Comparison of ENCODE assay signal across 24 cellular contexts in the genomic region with DNA sequence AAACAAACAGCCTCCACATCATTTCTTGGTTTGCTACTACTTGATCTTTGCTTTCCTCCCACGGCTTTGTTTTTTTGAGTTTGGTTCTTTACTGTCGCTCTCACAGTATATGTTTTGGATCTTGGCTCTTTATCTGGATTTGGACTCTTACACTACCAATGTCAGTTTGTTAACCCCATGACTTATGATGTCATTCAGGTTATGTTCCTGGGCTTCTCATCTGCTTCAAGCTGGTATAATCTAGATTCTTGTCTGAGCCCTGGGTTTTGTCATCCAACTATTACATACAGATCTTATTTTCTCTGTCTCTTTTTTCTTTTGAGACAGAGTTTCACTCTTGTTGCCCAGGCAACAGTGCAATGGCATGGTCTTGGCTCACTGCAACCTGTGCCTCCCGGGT.
DNase-seq lines count a peak whose midpoint lies in the region; ATAC-seq, FAIRE-seq and TF ChIP-seq lines count a peak whose summit lies in the region.
"Had no signal": no experiment of that assay in that cellular context is flagged by ENCODE, and none has a peak within 500 bp of the region (broad histone marks: within the 10 kb centered on the region; RNA-seq: fewer than 3 reads in every experiment).

No MANE protein-coding gene starts in this region.

- no peaks in the 10 kb centered on the region for H3K9me3 Mint-ChIP-seq in activated CD4-positive, alpha-beta T cell treated with anti-CD3 and anti-CD28 coated beads for 36 hours (ENCODE audit: low read depth)
- no peaks in the 10 kb centered on the region for H3K9me3 Mint-ChIP-seq in activated naive CD4-positive, alpha-beta T cell treated with anti-CD3 and anti-CD28 coated beads for 36 hours
- no peaks in the 10 kb centered on the region for H3K9me3 Mint-ChIP-seq in activated naive CD4-positive, alpha-beta T cell treated with anti-CD3 and anti-CD28 coated beads, Interleukin-2, amount 10 ng/mL, durations not matched to agents 7 days and 5 days
- H3K9me3 Mint-ChIP-seq: CD8-positive, alpha-beta memory T cell; GM23338 had no signal

- no peaks in the 10 kb centered on the region for H3K27me3 Mint-ChIP-seq in activated CD4-positive, alpha-beta T cell treated with anti-CD3 and anti-CD28 coated beads for 36 hours
- no peaks in the 10 kb centered on the region for H3K27me3 Mint-ChIP-seq in activated naive CD4-positive, alpha-beta T cell treated with anti-CD3 and anti-CD28 coated beads for 36 hours (ENCODE audit: low read depth)
- H3K27me3 Mint-ChIP-seq in activated naive CD4-positive, alpha-beta T cell treated with anti-CD3 and anti-CD28 coated beads, Interleukin-2, amount 10 ng/mL, durations not matched to agents 7 days and 5 days = no peaks in the 10 kb centered on the region
- H3K27me3 Mint-ChIP-seq: B cell had no signal

- H3K4me3 ChIP-seq in K562 = no peak overlapping the region
- H3K4me3 ChIP-seq: BLaER1, GM12878, GM23338 had no signal

- no peak for TF ChIP-seq POLR2A in K562 (conservative IDR thresholded peaks at IDR 0.05)

- no peaks in the 10 kb centered on the region for H4K20me1 ChIP-seq in K562 (replicated peaks; ENCODE audit: control insufficient read depth, insufficient read depth, low read length)

- TF ChIP-seq CTCF in K562 (IDR thresholded peaks at IDR 0.05 in 2 of 3, conservative IDR thresholded peaks at IDR 0.05 in 1 of 3; ENCODE audit: insufficient read depth in 2 of 3, low read depth in 1 of 3, low read length in 3 of 3) = no peak

- H3K27ac Mint-ChIP-seq in activated CD4-positive, alpha-beta T cell treated with anti-CD3 and anti-CD28 coated beads for 36 hours = peak overlapping the region; percentile 48
- no peak overlapping the region for H3K27ac Mint-ChIP-seq in activated naive CD4-positive, alpha-beta T cell treated with anti-CD3 and anti-CD28 coated beads for 36 hours
- no peak overlapping the region for H3K27ac Mint-ChIP-seq in activated naive CD4-positive, alpha-beta T cell treated with anti-CD3 and anti-CD28 coated beads, Interleukin-2, amount 10 ng/mL, durations not matched to agents 7 days and 5 days
- H3K27ac Mint-ChIP-seq: B cell; CD4-positive, CD25-positive, alpha-beta regulatory T cell; CD8-positive, alpha-beta memory T cell; GM23338; H9 had no signal

- DNase-seq in activated CD4-positive, alpha-beta T cell treated with anti-CD3 and anti-CD28 coated beads for 36 hours = no peak
- no peak for DNase-seq in activated CD4-positive, alpha-beta T cell treated with anti-CD3 and anti-CD28 coated beads for 48 hours
- DNase-seq in activated naive CD4-positive, alpha-beta T cell treated with anti-CD3 and anti-CD28 coated beads for 36 hours = peak; percentile 3
- DNase-seq in activated naive CD4-positive, alpha-beta T cell treated with anti-CD3 and anti-CD28 coated beads, Interleukin-2, amount 10 ng/mL, durations not matched to agents 7 days and 5 days = no peak
- DNase-seq in K562 (ENCODE audit: extremely low read depth in 1 of 4, low spot score in 3 of 4) (no peak), Right ventricle myocardium superior (no peak), SIG-M5 (lab: John Stamatoyannopoulos, UW) (no peak)
- DNase-seq: CD4-positive, CD25-positive, alpha-beta regulatory T cell; CD8-positive, alpha-beta memory T cell; DMS 273 treated with DMSO at 0.1 percent for 48 hours; DMS79; EL; GDM1; H9 had no signal

- H2AFZ ChIP-seq in K562 (ENCODE audit: low read depth, low read length) = no peak overlapping the region
- H2AFZ ChIP-seq: GM23338 had no signal

- TF ChIP-seq RAD21 in K562 (CRISPR knock-in tag; conservative IDR thresholded peaks at IDR 0.05 in 1 of 2, IDR thresholded peaks at IDR 0.05 in 1 of 2) = no peak

- in situ Hi-C loops in K562 (cut with MboI) = no loop called here

- no peaks in the 10 kb centered on the region for H3K27me3 ChIP-seq in K562 (ENCODE audit: control insufficient read depth in 2 of 2, insufficient read depth in 2 of 2, low read length in 2 of 2)

- CTCF ChIA-PET in activated CD4-positive, alpha-beta T cell treated with anti-CD3 and anti-CD28 coated beads for 36 hours (lab: Charles Lee) = no interaction called here
- CTCF ChIA-PET in activated naive CD4-positive, alpha-beta T cell treated with anti-CD3 and anti-CD28 coated beads for 36 hours (lab: Charles Lee) = no interaction called here
- CTCF ChIA-PET in activated naive CD4-positive, alpha-beta T cell treated with anti-CD3 and anti-CD28 coated beads, Interleukin-2, amount 10 ng/mL, durations not matched to agents 7 days and 5 days (lab: Charles Lee) = no interaction called here
- CTCF ChIA-PET in K562 (lab: Yijun Ruan, JAX; ENCODE audit: low intra/inter-chr PET ratio) = no interaction called here

- no peaks in the 10 kb centered on the region for H3K36me3 ChIP-seq in K562 (ENCODE audit: control insufficient read depth, insufficient read depth, low read length)
- H3K36me3 ChIP-seq: BLaER1 had no signal

- FAIRE-seq in K562 (lab: Jason Lieb, UNC) = no peak
- FAIRE-seq: A204.1, D721Med, GM12878, GM19239 had no signal

- BruUV-seq in K562 (replicated peaks; lab: Mats Ljungman, UMichigan) = no TSS peak

- no peak overlapping the region for H3K27ac ChIP-seq in K562 (ENCODE audit: extremely low read depth, low read depth, low read length)
- H3K27ac ChIP-seq: 22Rv1, BLaER1, C4-2B had no signal

- no peak overlapping the region for H3K9ac ChIP-seq in K562 (ENCODE audit: insufficient read depth in 1 of 2, low read depth in 2 of 2, low read length in 2 of 2)
- H3K9ac ChIP-seq: BLaER1 had no signal

- TF ChIP-seq EP300 in K562 (IDR thresholded peaks at IDR 0.05; ENCODE audit: low read length) = no peak

- no peaks in the 10 kb centered on the region for H3K36me3 Mint-ChIP-seq in activated CD4-positive, alpha-beta T cell treated with anti-CD3 and anti-CD28 coated beads for 36 hours (ENCODE audit: low read depth)
- no peaks in the 10 kb centered on the region for H3K36me3 Mint-ChIP-seq in activated naive CD4-positive, alpha-beta T cell treated with anti-CD3 and anti-CD28 coated beads for 36 hours (ENCODE audit: low read depth)
- no peaks in the 10 kb centered on the region for H3K36me3 Mint-ChIP-seq in activated naive CD4-positive, alpha-beta T cell treated with anti-CD3 and anti-CD28 coated beads, Interleukin-2, amount 10 ng/mL, durations not matched to agents 7 days and 5 days
- H3K36me3 Mint-ChIP-seq: CD4-positive, CD25-positive, alpha-beta regulatory T cell; CD8-positive, alpha-beta memory T cell had no signal

- no peak overlapping the region for H3K4me2 ChIP-seq in K562 (ENCODE audit: insufficient read depth, low read length)
- H3K4me2 ChIP-seq: BLaER1, GM23338 had no signal

- peaks cover 7% of the 10 kb centered on the region for H3K4me1 Mint-ChIP-seq in activated CD4-positive, alpha-beta T cell treated with anti-CD3 and anti-CD28 coated beads for 36 hours
- peaks cover 5% of the 10 kb centered on the region for H3K4me1 Mint-ChIP-seq in activated naive CD4-positive, alpha-beta T cell treated with anti-CD3 and anti-CD28 coated beads for 36 hours (ENCODE audit: low read depth)
- peaks cover 3% of the 10 kb centered on the region for H3K4me1 Mint-ChIP-seq in activated naive CD4-positive, alpha-beta T cell treated with anti-CD3 and anti-CD28 coated beads, Interleukin-2, amount 10 ng/mL, durations not matched to agents 7 days and 5 days
- H3K4me1 Mint-ChIP-seq: B cell; CD4-positive, CD25-positive, alpha-beta regulatory T cell; CD8-positive, alpha-beta memory T cell had no signal

- POLR2A ChIA-PET in activated CD4-positive, alpha-beta T cell treated with anti-CD3 and anti-CD28 coated beads for 36 hours (lab: Charles Lee) = no interaction called here
- POLR2A ChIA-PET in K562 (lab: Yijun Ruan, JAX) = no interaction called here

- WGBS in K562 (ENCODE audit: insufficient coverage, low coverage, missing lambda C conversion rate) = 25% methylated on average over 3 of the region's 3 CpGs

- H3K9me3 ChIP-seq in K562 (replicated peaks; ENCODE audit: control insufficient read depth, insufficient read depth, low read depth, low read length) = no peaks in the 10 kb centered on the region
- H3K9me3 ChIP-seq: BLaER1 had no signal

- no peaks in the 10 kb centered on the region for H3K9me1 ChIP-seq in K562 (ENCODE audit: control insufficient read depth, insufficient read depth, low read length)

- no peaks in the 10 kb centered on the region for H3K4me1 ChIP-seq in K562 (replicated peaks in 1 of 2; ENCODE audit: control insufficient read depth in 2 of 2, insufficient read depth in 2 of 2, low read length in 2 of 2)
- H3K4me1 ChIP-seq: BLaER1 had no signal

- no peak overlapping the region for H3K4me3 Mint-ChIP-seq in activated CD4-positive, alpha-beta T cell treated with anti-CD3 and anti-CD28 coated beads for 36 hours
- H3K4me3 Mint-ChIP-seq in activated naive CD4-positive, alpha-beta T cell treated with anti-CD3 and anti-CD28 coated beads for 36 hours = peak overlapping the region; percentile 8
- no peak overlapping the region for H3K4me3 Mint-ChIP-seq in activated naive CD4-positive, alpha-beta T cell treated with anti-CD3 and anti-CD28 coated beads, Interleukin-2, amount 10 ng/mL, durations not matched to agents 7 days and 5 days
- H3K4me3 Mint-ChIP-seq: B cell; CD4-positive, CD25-positive, alpha-beta regulatory T cell; CD8-positive, alpha-beta memory T cell; GM23338; H9 had no signal

- H3K79me2 ChIP-seq in K562 (ENCODE audit: control insufficient read depth, insufficient read depth, low read length) = no peaks in the 10 kb centered on the region

- intact Hi-C loops in activated CD4-positive, alpha-beta T cell treated with anti-CD3 and anti-CD28 coated beads for 36 hours (cut with DNase I, micrococcal nuclease) = no loop called here
- intact Hi-C loops in activated naive CD4-positive, alpha-beta T cell treated with anti-CD3 and anti-CD28 coated beads for 36 hours (cut with micrococcal nuclease) = loop anchor here (5.0 kb wide), 1 partner anchor 109 kb away; no protein-coding TSS in a partner anchor
- intact Hi-C loops in K562 (cut with micrococcal nuclease) (no loop called here), Right ventricle myocardium superior (cut with DNase I) (no loop called here)

- ATAC-seq in activated CD4-positive, alpha-beta T cell treated with anti-CD3 and anti-CD28 coated beads for 36 hours = peak; percentile 44
- no peak for ATAC-seq in K562
- ATAC-seq in Right ventricle myocardium superior (ENCODE audit: poor library complexity) = no peak
- ATAC-seq: GM12878, GM23338, HCT116 had no signal

TF ChIP-seq in K562, 482 proteins besides CTCF, POLR2A, EP300 and RAD21 (continues in another document):
- no peak for TF ChIP-seq ZC3H4 (CRISPR knock-in tag; IDR thresholded peaks at IDR 0.05; ENCODE audit: borderline replicate concordance)
- TF ChIP-seq ZKSCAN3 (CRISPR knock-in tag; IDR thresholded peaks at IDR 0.05) = no peak
- no peak for TF ChIP-seq STAT5A (IDR thresholded peaks at IDR 0.05; ENCODE audit: borderline replicate concordance, low read length)
- peak; percentile 26 for TF ChIP-seq RFX1 (IDR thresholded peaks at IDR 0.05)
- TF ChIP-seq SIN3B (IDR thresholded peaks at IDR 0.05; ENCODE audit: low read depth) = no peak
- TF ChIP-seq CHD1 (IDR thresholded peaks at IDR 0.05; ENCODE audit: low read length) = no peak
